11 cellular contexts compared by ENCODE assay signal in genomic region chr6:33683051-33683571, GRCh38. TPM values are rescaled to one million over a fixed set of nuclear protein-coding genes. Genes with fewer than 3 reads are reported as not detected.
A peak's percentile ranks its signal among the peaks of the same experiment; 100 is the strongest.
DNase-seq lines count a peak whose midpoint lies in the region; ATAC-seq and TF ChIP-seq lines count a peak whose summit lies in the region.
"Had no signal": no experiment of that assay in that cellular context is flagged by ENCODE, and none has a peak within 500 bp of the region (broad histone marks: within the 10 kb centered on the region; RNA-seq: fewer than 3 reads in every experiment).

No MANE protein-coding gene starts in this region.

- H3K9me3 ChIP-seq in BLaER1 treated with 17β-estradiol and CSF1 and Interleukin-3, amounts not matched to agents 10 nM and 100 nM (replicated peaks in 1 of 11), result no peaks in the 10 kb centered on the region
- H3K9me3 ChIP-seq in ovary, result no peaks in the 10 kb centered on the region

- no peak for TF ChIP-seq EP300 in ovary (IDR thresholded peaks at IDR 0.05)

- H3K36me3 ChIP-seq in BLaER1 treated with 17β-estradiol and CSF1 and Interleukin-3, amounts not matched to agents 10 nM and 100 nM, result peaks cover 11 to 77% (median 63%) of the 10 kb centered on the region in 11 experiments; a peak in 21 of 22 replicates
- H3K36me3 ChIP-seq in brain microvascular endothelial cell (replicated peaks) (no peaks in the 10 kb centered on the region), ovary (no peaks in the 10 kb centered on the region)

- peak overlapping the region in 7 of 11 experiments; percentile 17 to 48 (median 23); a peak in 7 of 22 replicates for H3K27ac ChIP-seq in BLaER1 treated with 17β-estradiol and CSF1 and Interleukin-3, amounts not matched to agents 10 nM and 100 nM
- no peak overlapping the region for H3K27ac ChIP-seq in brain microvascular endothelial cell
- no peak overlapping the region for H3K27ac ChIP-seq in ovary

- 0 out of 22 replicates have a peak, but pooled peaks cover 0 to 5% (median 0%) of the 10 kb centered on the region in 11 experiments for H3K27me3 ChIP-seq in BLaER1 treated with 17β-estradiol and CSF1 and Interleukin-3, amounts not matched to agents 10 nM and 100 nM
- H3K27me3 ChIP-seq in brain microvascular endothelial cell (replicated peaks) (no peaks in the 10 kb centered on the region), ovary (no peaks in the 10 kb centered on the region)

- 52 to 77% (median 58%) methylated on average over 14 to 15 of the region's 15 CpGs for WGBS in ovary, 3 donors

- no peak overlapping the region for H3K4me3 ChIP-seq in BLaER1 treated with 17β-estradiol and CSF1 and Interleukin-3, amounts not matched to agents 10 nM and 100 nM
- no peak overlapping the region for H3K4me3 ChIP-seq in brain microvascular endothelial cell (ENCODE audit: low read depth, low read length)
- H3K4me3 ChIP-seq in ovary, result no peak overlapping the region

- H4K20me1 ChIP-seq in BLaER1 treated with 17β-estradiol and CSF1 and Interleukin-3, amounts not matched to agents 10 nM and 100 nM, result peaks cover 0 to 24% (median 0%) of the 10 kb centered on the region in 11 experiments; a peak in 1 of 22 replicates

- DNase-seq in T-helper 22 cell (ENCODE audit: low read depth) (peak; percentile 14), pons (ENCODE audit: low spot score) (peak; percentile 67), brain microvascular endothelial cell (no peak), SKM-1 treated with dmso at 0.1 percent for 144 hours (lab: John Stamatoyannopoulos, UW; ENCODE audit: unreplicated experiment) (no peak), ovary (no peak)
- peak; percentile 56 for DNase-seq in activated naive CD4-positive, alpha-beta T cell treated with anti-CD3 and anti-CD28 coated beads, Interleukin-2, amount 50 U/mL, for 16 hours
- DNase-seq: NCI-H2081 treated with DMSO at 0.1 percent for 48 hours, SHP77 had no signal

- no peak for ATAC-seq in GM21576 (IDR thresholded peaks at IDR 0.05; ENCODE audit: unreplicated experiment)
- ATAC-seq: natural killer cell treated with Interleukin-12 subunit alpha and Interleukin-12 subunit beta and Interleukin-15 and Interleukin-18, amount 100 ng/mL, for 72 hours had no signal

- TF ChIP-seq POLR2A in ovary (IDR thresholded peaks at IDR 0.05), result no peak

- peak overlapping the region; percentile 40 to 82 (median 72) for H3K4me2 ChIP-seq in BLaER1 treated with 17β-estradiol and CSF1 and Interleukin-3, amounts not matched to agents 10 nM and 100 nM

- TF ChIP-seq CTCF in brain microvascular endothelial cell (IDR thresholded peaks at IDR 0.05; ENCODE audit: low read depth, low read length, missing control alignments) (no peak), ovary (IDR thresholded peaks at IDR 0.05) (no peak)

- H3K4me1 ChIP-seq in BLaER1 treated with 17β-estradiol and CSF1 and Interleukin-3, amounts not matched to agents 10 nM and 100 nM, result peaks cover 33 to 53% (median 46%) of the 10 kb centered on the region in 10 experiments
- peaks cover 10% of the 10 kb centered on the region for H3K4me1 ChIP-seq in ovary (ENCODE audit: insufficient read depth)

- in situ Hi-C loops in brain microvascular endothelial cell (cut with HindIII; ENCODE audit: low pct_ligation_motif_present, low sequenced_read_pairs), result no loop called here

- peak overlapping the region in 7 of 11 experiments; percentile 6 to 45 (median 25); a peak in 8 of 22 replicates for H3K9ac ChIP-seq in BLaER1 treated with 17β-estradiol and CSF1 and Interleukin-3, amounts not matched to agents 10 nM and 100 nM

- intact Hi-C loops in ovary (cut with DNase I), result no loop called here

RNA-seq across cellular contexts. Expression of gene UQCC2, which starts 28.4 kb away (rescaled TPM):
- total RNA-seq in ovary, result 10 to 100 TPM in 6 of 7 donors, 1 to 10 TPM in 1; 9.1 to 65.2 (median 38.0) TPM
- 10 to 100 TPM; 28.7 to 52.4 TPM for polyA plus RNA-seq in ovary

Comparison
In these comparisons a context has a peak if more than half of its experiments do, and no peak if none do; other contexts are left out.
1. H3K27ac ChIP-seq: peak in BLaER1 treated with 17β-estradiol and CSF1 and Interleukin-3, amounts not matched to agents 10 nM and 100 nM (7 of 11); none in brain microvascular endothelial cell (single experiment) and ovary (0 of 2).
2. DNase-seq: peak in T-helper 22 cell (single experiment), activated naive CD4-positive, alpha-beta T cell treated with anti-CD3 and anti-CD28 coated beads, Interleukin-2, amount 50 U/mL, for 16 hours (single experiment) and pons (single experiment); none in brain microvascular endothelial cell (single experiment), SKM-1 treated with dmso at 0.1 percent for 144 hours (single experiment) and ovary (0 of 5).